ENCODE assay signal across 8 cellular contexts in genomic region chr2:195533771-195534642, GRCh38.
DNase-seq lines count a peak whose midpoint lies in the region; ATAC-seq and TF ChIP-seq lines count a peak whose summit lies in the region.

No MANE protein-coding gene starts in this region.

- peaks cover 5 to 56% of the 10 kb centered on the region in 2 donors for H3K4me1 ChIP-seq in left lung

- no peak overlapping the region for H3K4me3 ChIP-seq in GM06990 (replicated peaks; ENCODE audit: low read depth, low read length)
- H3K4me3 ChIP-seq in left lung = no peak overlapping the region

- TF ChIP-seq CTCF in GM06990 (IDR thresholded peaks at IDR 0.05; ENCODE audit: insufficient read depth, low read length, poor library complexity, severe bottlenecking) (peak; percentile 22), left lung (IDR thresholded peaks at IDR 0.05) (no peak)

- H3K36me3 ChIP-seq in GM06990 (ENCODE audit: control insufficient read depth, insufficient read depth, low read length) (no peaks in the 10 kb centered on the region), left lung (no peaks in the 10 kb centered on the region)

- DNase-seq in GM06990 (ENCODE audit: extremely low read depth, insufficient read length) (no peak), T-helper 17 cell (peak in 1 of 3 donors; percentile 17), anterior cingulate cortex (lab: John Stamatoyannopoulos, UW) (peak in 50 of 58 donors; percentile 1 to 76 (median 28)), left lung (peak; percentile 58 to 64), NCI-H2171 treated with DMSO at 0.1 percent for 48 hours (lab: John Stamatoyannopoulos, UW) (no peak)
- peak; percentile 20 for DNase-seq in stimulated activated CD8-positive, alpha-beta memory T cell treated with anti-CD3 and anti-CD28 coated beads, Interleukin-15, amount 100 ng/mL, for 1 hour (ENCODE audit: low read depth)

- no peaks in the 10 kb centered on the region for H3K27me3 ChIP-seq in GM06990 (replicated peaks; ENCODE audit: control insufficient read depth, insufficient read depth, low read length)
- no peaks in the 10 kb centered on the region for H3K27me3 ChIP-seq in left lung

- peaks cover 50% of the 10 kb centered on the region for H3K4me1 Mint-ChIP-seq in T-helper 17 cell

- H3K27ac ChIP-seq in left lung = peak overlapping the region; percentile 61 to 79

- ATAC-seq in HG03045 (IDR thresholded peaks at IDR 0.05; ENCODE audit: unreplicated experiment) (peak; percentile 25), T-helper 17 cell (peak; percentile 44), left lung (peak; percentile 74), HG03457 (IDR thresholded peaks at IDR 0.05; ENCODE audit: unreplicated experiment) (no peak)

- no peaks in the 10 kb centered on the region for H3K36me3 Mint-ChIP-seq in T-helper 17 cell (ENCODE audit: low read depth)

- H3K9me3 ChIP-seq in T-helper 17 cell (ENCODE audit: control insufficient read depth, low read length, poor library complexity, severe bottlenecking) (no peaks in the 10 kb centered on the region), left lung (no peaks in the 10 kb centered on the region)

- peak overlapping the region; percentile 79 for H3K4me3 Mint-ChIP-seq in T-helper 17 cell

- H3K27ac Mint-ChIP-seq in T-helper 17 cell = peak overlapping the region; percentile 96

- intact Hi-C loops in left lung (cut with DNase I) = no loop called here

- H3K27me3 Mint-ChIP-seq in T-helper 17 cell = no peaks in the 10 kb centered on the region

Comparison
In these comparisons a context has a peak if more than half of its experiments do, and no peak if none do; other contexts are left out.
1. DNase-seq: peak in anterior cingulate cortex (50 of 58), left lung (2 of 2) and stimulated activated CD8-positive, alpha-beta memory T cell treated with anti-CD3 and anti-CD28 coated beads, Interleukin-15, amount 100 ng/mL, for 1 hour (single experiment); none in GM06990 (single experiment) and NCI-H2171 treated with DMSO at 0.1 percent for 48 hours (single experiment).